Comparison of ENCODE assay signal across 7 cellular contexts in the genomic region with DNA sequence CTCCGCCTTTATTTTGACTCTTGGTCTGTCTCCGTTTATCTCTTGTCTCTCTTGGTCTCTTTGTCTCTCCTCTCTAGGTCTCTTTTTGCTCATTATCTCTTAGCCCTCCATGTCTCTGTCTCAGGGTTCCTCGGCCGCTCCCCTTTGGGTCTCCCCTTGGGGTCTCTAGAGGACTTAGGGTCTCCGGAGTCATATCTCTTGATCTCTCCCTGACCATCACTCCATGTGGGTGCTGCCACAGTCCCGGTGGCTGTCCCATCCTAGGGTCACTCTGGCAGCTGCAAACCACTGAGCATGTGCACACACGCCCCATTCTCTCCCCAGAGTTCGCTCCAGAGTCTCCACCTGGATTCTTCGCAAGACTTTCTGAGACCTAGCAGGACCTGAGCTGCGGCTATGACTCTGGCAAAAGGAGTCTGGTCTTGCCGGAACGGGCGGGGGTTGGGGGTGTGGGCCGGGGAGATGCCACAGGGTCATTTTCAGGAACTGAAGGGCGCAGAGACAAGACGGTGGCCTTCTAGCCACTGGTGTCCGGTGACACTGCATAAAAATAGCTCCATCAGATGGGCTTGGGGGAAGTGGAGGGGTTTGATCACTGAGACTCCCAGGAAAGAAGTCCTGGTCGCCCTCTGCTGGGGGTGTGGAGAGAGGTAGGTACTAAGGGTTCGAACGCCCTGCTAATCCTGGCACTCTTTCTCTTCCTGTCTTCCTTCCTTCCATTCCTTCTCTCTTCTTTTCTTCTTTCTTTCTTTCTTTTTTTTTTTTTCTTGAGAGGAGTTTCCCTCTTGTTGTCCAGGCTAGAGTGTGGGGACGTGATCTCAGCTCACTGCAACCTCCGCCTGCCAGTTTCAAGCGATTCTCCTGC.
DNase-seq lines count a peak whose midpoint lies in the region; ATAC-seq and TF ChIP-seq lines count a peak whose summit lies in the region.

No MANE protein-coding gene starts in this region.

- DNase-seq in NB4 (ENCODE audit: low read depth) (peak; percentile 68), astrocyte of the hippocampus (ENCODE audit: low read depth, low spot score) (peak; percentile 28), DMS79 (lab: John Stamatoyannopoulos, UW) (no peak)
- DNase-seq in T-helper 2 cell treated with Interferon-gamma antibody and Interleukin-4, amounts not matched to agents 5 μg/mL and 100 μg/mL, for 36 hours (ENCODE audit: low spot score): no peak

- no peak for ATAC-seq in GM18873 (IDR thresholded peaks at IDR 0.05; ENCODE audit: low FRiP score, unreplicated experiment)

- H3K9me3 Mint-ChIP-seq in nephron: peaks cover 16% of the 10 kb centered on the region
- H3K9me3 Mint-ChIP-seq in T-helper 2 cell treated with Interferon-gamma antibody and Interleukin-4, amounts not matched to agents 5 μg/mL and 100 μg/mL, for 36 hours: no peaks in the 10 kb centered on the region

- no peak for TF ChIP-seq POLR2A in NB4 (IDR thresholded peaks at IDR 0.05; ENCODE audit: extremely low read depth, insufficient read length)

- H3K36me3 Mint-ChIP-seq in nephron (ENCODE audit: low read depth): peaks cover 10% of the 10 kb centered on the region
- H3K36me3 Mint-ChIP-seq in T-helper 2 cell treated with Interferon-gamma antibody and Interleukin-4, amounts not matched to agents 5 μg/mL and 100 μg/mL, for 36 hours (ENCODE audit: low read depth): no peaks in the 10 kb centered on the region

- H3K4me1 Mint-ChIP-seq in nephron: peaks cover 20% of the 10 kb centered on the region
- no peaks in the 10 kb centered on the region for H3K4me1 Mint-ChIP-seq in T-helper 2 cell treated with Interferon-gamma antibody and Interleukin-4, amounts not matched to agents 5 μg/mL and 100 μg/mL, for 36 hours (ENCODE audit: low read depth)

- TF ChIP-seq CTCF in GM12872 (IDR thresholded peaks at IDR 0.05; ENCODE audit: insufficient read depth, low read depth, low read length) (peak; percentile 45; the same call in 1 of the 3 replicates), NB4 (IDR thresholded peaks at IDR 0.05; ENCODE audit: low read depth, low read length) (peak; percentile 50), nephron (IDR thresholded peaks at IDR 0.05; ENCODE audit: unreplicated experiment in 3 of 3) (no peak)

- H3K27ac Mint-ChIP-seq in nephron: no peak overlapping the region
- H3K27ac Mint-ChIP-seq in T-helper 2 cell treated with Interferon-gamma antibody and Interleukin-4, amounts not matched to agents 5 μg/mL and 100 μg/mL, for 36 hours: no peak overlapping the region

- H3K4me3 Mint-ChIP-seq in nephron: peak overlapping the region; percentile 45 to 71 (median 66)
- H3K4me3 Mint-ChIP-seq in T-helper 2 cell treated with Interferon-gamma antibody and Interleukin-4, amounts not matched to agents 5 μg/mL and 100 μg/mL, for 36 hours: no peak overlapping the region

- no peak overlapping the region for H3K4me3 ChIP-seq in NB4 (ENCODE audit: low read depth, low read length)

- peaks cover 64% of the 10 kb centered on the region for H3K27me3 Mint-ChIP-seq in nephron (ENCODE audit: low read depth)
- peaks cover 44% of the 10 kb centered on the region for H3K27me3 Mint-ChIP-seq in T-helper 2 cell treated with Interferon-gamma antibody and Interleukin-4, amounts not matched to agents 5 μg/mL and 100 μg/mL, for 36 hours (ENCODE audit: low read depth)

Comparison
In these comparisons a context has a peak if more than half of its experiments do, and no peak if none do; other contexts are left out.
1. CTCF ChIP-seq: peak in GM12872 (single experiment) and NB4 (single experiment); none in nephron (0 of 3).
2. DNase-seq: peak in NB4 (single experiment) and astrocyte of the hippocampus (single experiment); none in T-helper 2 cell treated with Interferon-gamma antibody and Interleukin-4, amounts not matched to agents 5 μg/mL and 100 μg/mL, for 36 hours (single experiment) and DMS79 (single experiment).